Comparison of ENCODE assay signal across 11 cellular contexts in genomic region chr7:7251742-7252141, GRCh38.
DNase-seq lines count a peak whose midpoint lies in the region; ATAC-seq and TF ChIP-seq lines count a peak whose summit lies in the region.
"Had no signal": no experiment of that assay in that cellular context is flagged by ENCODE, and none has a peak within 500 bp of the region (broad histone marks: within the 10 kb centered on the region; RNA-seq: fewer than 3 reads in every experiment).

No MANE protein-coding gene starts in this region.

- H3K27me3 Mint-ChIP-seq in T-cell = no peaks in the 10 kb centered on the region
- H3K27me3 Mint-ChIP-seq: activated naive CD8-positive, alpha-beta T cell had no signal

- H3K18ac ChIP-seq in mesenchymal stem cell (ENCODE audit: low read depth in 1 of 2, low read length in 2 of 2) = no peak overlapping the region

- H3K79me1 ChIP-seq in mesenchymal stem cell (replicated peaks; ENCODE audit: low read length, poor library complexity, severe bottlenecking) = peaks cover 1% of the 10 kb centered on the region

- CTCF ChIA-PET in T-cell (lab: Charles Lee) = interaction anchor here in 1 of 2 donors (0.6 kb wide), 1 partner anchor 41 kb away, joined by 3 read pairs; no protein-coding TSS in a partner anchor

- no peak overlapping the region for H3K4me3 Mint-ChIP-seq in T-cell
- H3K4me3 Mint-ChIP-seq: activated naive CD8-positive, alpha-beta T cell had no signal

- H3K9ac ChIP-seq in BLaER1 treated with 17β-estradiol and CSF1 and Interleukin-3, amounts not matched to agents 10 nM and 100 nM = peak overlapping the region in 8 of 11 experiments; percentile 47 to 75 (median 60); a peak in 14 of 22 replicates
- H3K9ac ChIP-seq in OCI-LY1 (ENCODE audit: low read length) (peak overlapping the region; percentile 44), mesenchymal stem cell (ENCODE audit: low read length) (no peak overlapping the region)
- H3K9ac ChIP-seq: SK-N-SH had no signal

- ATAC-seq in GM19397 (IDR thresholded peaks at IDR 0.05; ENCODE audit: unreplicated experiment) (peak; percentile 89), HG03060 (IDR thresholded peaks at IDR 0.05; ENCODE audit: low read depth, unreplicated experiment) (peak; percentile 99), T-cell (replicated peaks in 1 of 4) (no peak)

- H2AK5ac ChIP-seq in mesenchymal stem cell (ENCODE audit: low read length, severe bottlenecking) = no peak overlapping the region

- no peak overlapping the region for H4K8ac ChIP-seq in mesenchymal stem cell (ENCODE audit: low read length)

- no peak overlapping the region for H3K4ac ChIP-seq in mesenchymal stem cell (ENCODE audit: low read depth in 1 of 2, low read length in 2 of 2)

- H3K4me1 Mint-ChIP-seq in T-cell = peaks cover 13 to 39% (median 31%) of the 10 kb centered on the region in 3 donors

- no peak overlapping the region for H3K23ac ChIP-seq in mesenchymal stem cell (ENCODE audit: low read length in 2 of 2)

- H4K20me1 ChIP-seq in BLaER1 treated with 17β-estradiol and CSF1 and Interleukin-3, amounts not matched to agents 10 nM and 100 nM = no peaks in the 10 kb centered on the region
- H4K20me1 ChIP-seq in OCI-LY1 (ENCODE audit: insufficient read depth, low read length) = no peaks in the 10 kb centered on the region

- no peaks in the 10 kb centered on the region for H3K9me3 Mint-ChIP-seq in T-cell

- H2BK120ac ChIP-seq in mesenchymal stem cell (ENCODE audit: low read depth, low read length) = no peak overlapping the region

- no peak for DNase-seq in T-cell
- no peak for DNase-seq in mesenchymal stem cell
- no peak for DNase-seq in activated CD4-positive, alpha-beta T cell treated with anti-CD3 and anti-CD28 coated beads, Interleukin-2, amount 50 U/mL, for 1 hour
- no peak for DNase-seq in activated CD4-positive, alpha-beta T cell treated with anti-CD3 and anti-CD28 coated beads for 1 hour
- DNase-seq: pancreas, SK-N-SH had no signal

- H4K91ac ChIP-seq in mesenchymal stem cell (ENCODE audit: low read length) = no peak overlapping the region

- no peak overlapping the region for H2BK12ac ChIP-seq in mesenchymal stem cell (ENCODE audit: low read length in 2 of 2)

- no peak overlapping the region for H3K4me3 ChIP-seq in BLaER1 treated with 17β-estradiol and CSF1 and Interleukin-3, amounts not matched to agents 10 nM and 100 nM
- peak overlapping the region; percentile 25 for H3K4me3 ChIP-seq in OCI-LY1 (ENCODE audit: low read depth, low read length, poor library complexity, severe bottlenecking)
- H3K4me3 ChIP-seq in mesenchymal stem cell (ENCODE audit: insufficient read depth in 1 of 2, low read depth in 1 of 2, low read length in 2 of 2) = no peak overlapping the region
- H3K4me3 ChIP-seq: pancreas had no signal

- peaks cover 40 to 81% (median 68%) of the 10 kb centered on the region in 10 experiments for H3K4me1 ChIP-seq in BLaER1 treated with 17β-estradiol and CSF1 and Interleukin-3, amounts not matched to agents 10 nM and 100 nM
- H3K4me1 ChIP-seq in OCI-LY1 (ENCODE audit: insufficient read depth, low read length, severe bottlenecking) (peaks cover 100% of the 10 kb centered on the region), mesenchymal stem cell (ENCODE audit: control insufficient read depth, insufficient read depth, low read depth, low read length) (no peaks in the 10 kb centered on the region)
- H3K4me1 ChIP-seq: pancreas had no signal

- H3K9me2 ChIP-seq in OCI-LY1 (ENCODE audit: low read depth, low read length) = no peaks in the 10 kb centered on the region
- H3K9me2 ChIP-seq: SK-N-SH had no signal

- H2AFZ ChIP-seq in OCI-LY1 (ENCODE audit: low read length) (no peak overlapping the region), mesenchymal stem cell (ENCODE audit: low read depth, low read length) (no peak overlapping the region)

- peaks cover 27% of the 10 kb centered on the region for H3K36me3 Mint-ChIP-seq in T-cell

- H3K14ac ChIP-seq in mesenchymal stem cell (ENCODE audit: low read length in 2 of 2) = no peak overlapping the region

- TF ChIP-seq CTCF in OCI-LY1 (IDR thresholded peaks at IDR 0.05; ENCODE audit: low read length) = no peak

- no CpG with 5 or more reads among the region's 2 CpGs for WGBS in mesenchymal stem cell

- H3K27ac ChIP-seq in BLaER1 treated with 17β-estradiol and CSF1 and Interleukin-3, amounts not matched to agents 10 nM and 100 nM = peak overlapping the region; percentile 36 to 90 (median 86); a peak in 21 of 22 replicates
- H3K27ac ChIP-seq in OCI-LY1 (ENCODE audit: low read depth, low read length, poor library complexity, severe bottlenecking) (peak overlapping the region; percentile 96), mesenchymal stem cell (ENCODE audit: low read length, poor library complexity, severe bottlenecking) (no peak overlapping the region)
- H3K27ac ChIP-seq: pancreas had no signal

- no peaks in the 10 kb centered on the region for H3K9me3 ChIP-seq in BLaER1 treated with 17β-estradiol and CSF1 and Interleukin-3, amounts not matched to agents 10 nM and 100 nM (replicated peaks in 1 of 11)
- no peaks in the 10 kb centered on the region for H3K9me3 ChIP-seq in OCI-LY1 (ENCODE audit: low read length)
- no peaks in the 10 kb centered on the region for H3K9me3 ChIP-seq in mesenchymal stem cell (ENCODE audit: control insufficient read depth, low read length)
- H3K9me3 ChIP-seq: pancreas, SK-N-SH had no signal

- no peak overlapping the region for H2BK15ac ChIP-seq in mesenchymal stem cell (ENCODE audit: low read depth, poor library complexity, severe bottlenecking)

- no peak overlapping the region for H2BK5ac ChIP-seq in mesenchymal stem cell (ENCODE audit: low read depth, low read length, poor library complexity, severe bottlenecking)

- no peaks in the 10 kb centered on the region for H3F3A ChIP-seq in OCI-LY1 (ENCODE audit: insufficient read depth, low read length)

- POLR2A ChIA-PET in T-cell (lab: Charles Lee) = no interaction called here

- peak overlapping the region in 1 of 2 donors; percentile 61 for H3K27ac Mint-ChIP-seq in T-cell
- H3K27ac Mint-ChIP-seq: activated naive CD8-positive, alpha-beta T cell had no signal

- H3K36me3 ChIP-seq in BLaER1 treated with 17β-estradiol and CSF1 and Interleukin-3, amounts not matched to agents 10 nM and 100 nM = peaks cover 0 to 15% (median 0%) of the 10 kb centered on the region in 11 experiments; a peak in 3 of 22 replicates
- H3K36me3 ChIP-seq in OCI-LY1 (ENCODE audit: insufficient read depth, low read length) (peaks cover 10% of the 10 kb centered on the region; the same call in 1 of the 2 replicates), mesenchymal stem cell (ENCODE audit: control insufficient read depth in 1 of 2, insufficient read depth in 2 of 2, low read depth in 1 of 2, low read length in 2 of 2) (peaks cover 0 to 45% of the 10 kb centered on the region in 2 experiments)
- H3K36me3 ChIP-seq: pancreas had no signal

- H3K4me2 ChIP-seq in BLaER1 treated with 17β-estradiol and CSF1 and Interleukin-3, amounts not matched to agents 10 nM and 100 nM = peak overlapping the region; percentile 54 to 85 (median 70)
- H3K4me2 ChIP-seq in OCI-LY1 (ENCODE audit: low read length) = peak overlapping the region; percentile 64
- H3K4me2 ChIP-seq in mesenchymal stem cell (ENCODE audit: low read length, poor library complexity, severe bottlenecking) = no peak overlapping the region
- H3K4me2 ChIP-seq: SK-N-SH had no signal

- peaks cover 2% of the 10 kb centered on the region; the same call in 1 of the 2 replicates for H3K79me2 ChIP-seq in OCI-LY1 (ENCODE audit: insufficient read depth, low read length)

- no peaks in the 10 kb centered on the region for H3K27me3 ChIP-seq in BLaER1 treated with 17β-estradiol and CSF1 and Interleukin-3, amounts not matched to agents 10 nM and 100 nM
- H3K27me3 ChIP-seq in OCI-LY1 (ENCODE audit: insufficient read depth, low read length) (no peaks in the 10 kb centered on the region), mesenchymal stem cell (ENCODE audit: control insufficient read depth in 1 of 2, insufficient read depth in 1 of 2, low read length in 2 of 2) (no peaks in the 10 kb centered on the region)
- H3K27me3 ChIP-seq: pancreas had no signal

Comparison
In these comparisons a context has a peak if more than half of its experiments do, and no peak if none do; other contexts are left out.
1. ATAC-seq: peak in GM19397 (single experiment) and HG03060 (single experiment); none in T-cell (0 of 4).